ENCODE assay signal across 10 cellular contexts in the genomic region with DNA sequence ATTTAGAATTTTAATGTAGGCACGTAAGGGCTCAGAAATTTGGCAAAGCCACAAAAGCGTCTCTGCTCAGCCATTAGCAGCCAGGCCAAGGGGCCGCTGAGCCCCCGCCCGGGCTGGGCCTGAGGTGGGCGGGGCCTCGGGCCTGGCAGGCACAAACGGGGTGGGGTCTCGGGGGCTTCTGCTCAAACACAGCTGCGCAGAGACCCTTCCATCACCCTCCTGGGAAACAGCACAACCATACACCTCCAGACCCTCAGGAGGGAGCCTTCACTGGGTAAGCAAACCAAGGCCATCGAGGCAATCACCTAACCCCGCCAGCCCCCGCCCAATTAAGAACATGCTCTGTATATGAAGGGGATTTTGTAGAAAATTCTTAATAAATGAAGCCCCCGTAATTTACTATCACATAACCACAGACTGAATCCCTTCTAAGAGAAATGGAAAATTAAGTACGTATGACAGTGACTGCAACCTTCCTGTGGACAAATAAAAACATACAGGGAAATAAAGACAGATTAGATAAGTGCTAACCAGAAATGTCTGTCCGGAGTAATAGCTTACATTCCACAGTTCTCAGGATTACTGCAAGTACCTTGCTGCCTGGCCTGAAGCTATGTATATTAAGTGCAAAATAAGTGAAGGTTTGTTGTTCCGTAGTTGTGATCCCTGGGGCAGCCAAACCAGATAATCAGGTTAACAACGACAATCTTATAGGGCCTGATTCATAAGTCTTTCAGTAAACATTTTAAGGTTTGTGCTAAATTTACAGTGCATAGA. TPM values are rescaled to one million over a fixed set of nuclear protein-coding genes. Genes with fewer than 3 reads are reported as not detected.
DNase-seq lines count a peak whose midpoint lies in the region; ATAC-seq and TF ChIP-seq lines count a peak whose summit lies in the region.
"Had no signal": no experiment of that assay in that cellular context is flagged by ENCODE, and none has a peak within 500 bp of the region (broad histone marks: within the 10 kb centered on the region; RNA-seq: fewer than 3 reads in every experiment).

No MANE protein-coding gene starts in this region.

- peak overlapping the region; percentile 95 for H3K4me3 Mint-ChIP-seq in T-helper 1 cell treated with Interleukin-12 subunit alpha and Interleukin-12 subunit beta and Interleukin-4 antibody, amounts not matched to agents 30 μg/mL and 1 μg/mL, for 36 hours
- peak overlapping the region; percentile 94 for H3K4me3 Mint-ChIP-seq in chondrocyte (ENCODE audit: unreplicated experiment)

- H3K36me3 Mint-ChIP-seq in T-helper 1 cell treated with Interleukin-12 subunit alpha and Interleukin-12 subunit beta and Interleukin-4 antibody, amounts not matched to agents 30 μg/mL and 1 μg/mL, for 36 hours (ENCODE audit: low read depth): peaks cover 24% of the 10 kb centered on the region
- peaks cover 2% of the 10 kb centered on the region for H3K36me3 Mint-ChIP-seq in chondrocyte (ENCODE audit: low read depth)

- H3K27ac ChIP-seq in right lobe of liver (peak overlapping the region; percentile 87 to 95 (median 93)), thymus (ENCODE audit: low read depth) (peak overlapping the region; percentile 20)
- H3K27ac ChIP-seq: KMS-11 had no signal

- H3K9me3 ChIP-seq in right lobe of liver (no peaks in the 10 kb centered on the region), thymus (ENCODE audit: control insufficient read depth) (no peaks in the 10 kb centered on the region)

- H3K9me3 Mint-ChIP-seq in T-helper 1 cell treated with Interleukin-12 subunit alpha and Interleukin-12 subunit beta and Interleukin-4 antibody, amounts not matched to agents 30 μg/mL and 1 μg/mL, for 36 hours: no peaks in the 10 kb centered on the region
- no peaks in the 10 kb centered on the region for H3K9me3 Mint-ChIP-seq in chondrocyte (ENCODE audit: low read depth)

- H3K27me3 Mint-ChIP-seq in T-helper 1 cell treated with Interleukin-12 subunit alpha and Interleukin-12 subunit beta and Interleukin-4 antibody, amounts not matched to agents 30 μg/mL and 1 μg/mL, for 36 hours (ENCODE audit: low read depth): no peaks in the 10 kb centered on the region
- no peaks in the 10 kb centered on the region for H3K27me3 Mint-ChIP-seq in chondrocyte (ENCODE audit: low read depth)

- H3K27ac Mint-ChIP-seq in T-helper 1 cell treated with Interleukin-12 subunit alpha and Interleukin-12 subunit beta and Interleukin-4 antibody, amounts not matched to agents 30 μg/mL and 1 μg/mL, for 36 hours: no peak overlapping the region
- peak overlapping the region; percentile 100 for H3K27ac Mint-ChIP-seq in chondrocyte (ENCODE audit: unreplicated experiment)

- H3K36me3 ChIP-seq in right lobe of liver (no peaks in the 10 kb centered on the region), thymus (ENCODE audit: control insufficient read depth, insufficient read depth) (no peaks in the 10 kb centered on the region)

- TF ChIP-seq CTCF in chondrocyte (IDR thresholded peaks at IDR 0.05): peak; percentile 3
- TF ChIP-seq CTCF in right lobe of liver (IDR thresholded peaks at IDR 0.05): no peak

- H3K27me3 ChIP-seq in right lobe of liver: no peaks in the 10 kb centered on the region
- H3K27me3 ChIP-seq in thymus (ENCODE audit: control insufficient read depth, insufficient read depth): no peaks in the 10 kb centered on the region

- peaks cover 0 to 21% (median 0%) of the 10 kb centered on the region in 4 donors for H3K4me1 ChIP-seq in right lobe of liver
- peaks cover 25% of the 10 kb centered on the region for H3K4me1 ChIP-seq in thymus (ENCODE audit: control insufficient read depth, insufficient read depth, low read length)

- ATAC-seq in right lobe of liver: no peak

- intact Hi-C loops in right lobe of liver (cut with DNase I): no loop called here

- DNase-seq in T-helper 1 cell (no peak), chondrocyte (ENCODE audit: low spot score) (no peak), right lobe of liver (no peak), UCSD-AML1 (lab: John Stamatoyannopoulos, UW; ENCODE audit: unreplicated experiment) (no peak), GOT3 (lab: John Stamatoyannopoulos, UW) (no peak), NCI-H2196 (lab: John Stamatoyannopoulos, UW; ENCODE audit: unreplicated experiment) (no peak)
- DNase-seq: T-helper 9 cell had no signal

- 57% methylated on average over 11 of the region's 18 CpGs for WGBS in right lobe of liver (ENCODE audit: insufficient coverage, low coverage, low lambda C conversion rate, missing lambda C conversion rate)
- WGBS in thymus: 91% methylated on average over 18 of the region's 18 CpGs

- H3K4me1 Mint-ChIP-seq in T-helper 1 cell treated with Interleukin-12 subunit alpha and Interleukin-12 subunit beta and Interleukin-4 antibody, amounts not matched to agents 30 μg/mL and 1 μg/mL, for 36 hours (ENCODE audit: low read depth): peaks cover 54% of the 10 kb centered on the region
- H3K4me1 Mint-ChIP-seq in chondrocyte (ENCODE audit: low read depth): peaks cover 73% of the 10 kb centered on the region

- no peak for TF ChIP-seq POLR2A in right lobe of liver (IDR thresholded peaks at IDR 0.05)

- peak overlapping the region; percentile 30 to 65 (median 61) for H3K4me3 ChIP-seq in right lobe of liver
- peak overlapping the region; percentile 7 for H3K4me3 ChIP-seq in thymus (ENCODE audit: low read length)

RNA-seq across cellular contexts. Expression of gene NEDD9, which starts 3.0 kb away (rescaled TPM):
- total RNA-seq in chondrocyte (23.2 to 42.0 TPM (median 25.2 TPM) in 3 replicates), right lobe of liver (10 to 100 TPM in 4 of 6 experiments, 1 to 10 TPM in 2; 5.1 to 59.8 (median 26.2) TPM)
- polyA plus RNA-seq in thymus: 15.0 TPM
